Comparison of ENCODE assay signal across 10 cellular contexts in genomic region chr1:245045087-245045881, GRCh38.
DNase-seq lines count a peak whose midpoint lies in the region; ATAC-seq and TF ChIP-seq lines count a peak whose summit lies in the region.
"Had no signal": no experiment of that assay in that cellular context is flagged by ENCODE, and none has a peak within 500 bp of the region (broad histone marks: within the 10 kb centered on the region; RNA-seq: fewer than 3 reads in every experiment).

No MANE protein-coding gene starts in this region.

- peak overlapping the region in 2 of 3 donors; percentile 39 to 46 for H3K4me3 ChIP-seq in breast epithelium
- H3K4me3 ChIP-seq in testis = no peak overlapping the region

- H3K9me3 ChIP-seq in breast epithelium (no peaks in the 10 kb centered on the region), testis (no peaks in the 10 kb centered on the region)

- WGBS in testis, 2 donors = 72 to 88% methylated on average over 7 to 9 of the region's 9 CpGs

- TF ChIP-seq CTCF in breast epithelium (IDR thresholded peaks at IDR 0.05) = no peak
- no peak for TF ChIP-seq CTCF in testis (IDR thresholded peaks at IDR 0.05)

- H3K27ac ChIP-seq in breast epithelium (peak overlapping the region; percentile 57 to 73), testis (no peak overlapping the region)

- H3K36me3 ChIP-seq in breast epithelium = no peaks in the 10 kb centered on the region
- no peaks in the 10 kb centered on the region for H3K36me3 ChIP-seq in testis (ENCODE audit: low read depth, missing control alignments)

- TF ChIP-seq POLR2A in breast epithelium (IDR thresholded peaks at IDR 0.05) (no peak), testis (IDR thresholded peaks at IDR 0.05) (no peak)

- no peak for ATAC-seq in HG03108 (IDR thresholded peaks at IDR 0.05; ENCODE audit: unreplicated experiment)
- ATAC-seq in GM19035 (IDR thresholded peaks at IDR 0.05; ENCODE audit: unreplicated experiment) = no peak
- no peak for ATAC-seq in HG03469 (IDR thresholded peaks at IDR 0.05; ENCODE audit: unreplicated experiment)

- H3K4me1 ChIP-seq in breast epithelium = no peaks in the 10 kb centered on the region
- no peaks in the 10 kb centered on the region for H3K4me1 ChIP-seq in testis

- intact Hi-C loops in breast epithelium (cut with DNase I; ENCODE audit: low total_unique reads) (no loop called here), testis (cut with DNase I; ENCODE audit: low total_unique reads) (no loop called here)

- H3K27me3 ChIP-seq in breast epithelium = no peaks in the 10 kb centered on the region
- no peaks in the 10 kb centered on the region for H3K27me3 ChIP-seq in testis

- peak; percentile 20 for DNase-seq in DMS 273 (lab: John Stamatoyannopoulos, UW; ENCODE audit: unreplicated experiment)
- no peak for DNase-seq in DMS 273 treated with DMSO at 0.1 percent for 48 hours (lab: John Stamatoyannopoulos, UW)
- peak in 1 of 2 donors; percentile 58 for DNase-seq in breast epithelium (ENCODE audit: low spot score in 2 of 2)
- peak; percentile 11 for DNase-seq in inferior parietal cortex (ENCODE audit: extremely low spot score)
- DNase-seq in testis = peak; percentile 63
- DNase-seq: activated gamma-delta T cell treated with Interleukin-2 at 50 U/mL for 16 hours, GF-D8 had no signal

Comparison
In these comparisons a context has a peak if more than half of its experiments do, and no peak if none do; other contexts are left out.
1. H3K27ac ChIP-seq: peak in breast epithelium (2 of 2); none in testis (0 of 2).
2. H3K4me3 ChIP-seq: peak in breast epithelium (2 of 3); none in testis (0 of 2).